Comparison of ENCODE assay signal across 13 cellular contexts in the genomic region with DNA sequence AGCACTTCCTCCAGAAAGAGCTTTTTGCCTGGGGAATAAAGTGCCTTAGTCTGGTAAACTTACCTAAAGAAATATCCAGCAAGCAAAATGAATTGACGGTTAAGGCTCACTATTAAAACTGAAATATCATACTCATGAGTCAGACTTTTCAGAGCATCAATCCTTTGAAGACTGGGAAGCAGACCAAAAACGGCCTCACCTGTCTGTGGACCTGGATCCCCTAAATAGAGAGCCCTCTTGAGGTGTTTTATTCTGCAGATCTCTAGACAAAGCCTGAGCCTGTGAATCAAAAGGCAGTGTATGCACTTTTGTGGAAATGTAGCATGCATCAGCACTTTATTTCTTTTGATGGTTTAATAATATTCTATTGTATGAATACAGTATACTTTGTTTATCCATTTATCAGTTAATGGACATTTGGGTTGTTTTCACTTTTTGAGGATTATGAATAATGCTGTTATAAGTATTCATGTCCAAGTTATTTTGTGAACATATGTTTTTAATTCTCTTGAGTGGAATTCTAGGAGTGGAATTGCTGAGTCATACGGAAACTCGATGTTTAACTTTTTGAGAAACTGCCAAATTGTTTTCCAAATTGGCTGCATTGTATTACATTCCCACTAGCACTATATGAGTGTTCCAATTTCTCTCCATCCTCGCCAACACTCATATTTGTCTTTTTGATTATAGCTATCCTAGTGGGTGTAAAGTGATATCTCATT.
DNase-seq lines count a peak whose midpoint lies in the region; ATAC-seq and TF ChIP-seq lines count a peak whose summit lies in the region.
"Had no signal": no experiment of that assay in that cellular context is flagged by ENCODE, and none has a peak within 500 bp of the region (broad histone marks: within the 10 kb centered on the region; RNA-seq: fewer than 3 reads in every experiment).

No MANE protein-coding gene starts in this region.

- H3K27ac ChIP-seq in foreskin keratinocyte = no peak overlapping the region

- DNase-seq in AG08396 (ENCODE audit: low spot score) = peak; percentile 24
- peak; percentile 52 for DNase-seq in HT-29 (ENCODE audit: low spot score)
- DNase-seq in adipocyte (ENCODE audit: low read depth) = peak; percentile 97
- DNase-seq in foreskin keratinocyte = peak; percentile 41 to 62
- no peak for DNase-seq in sciatic nerve (ENCODE audit: low spot score)
- DNase-seq in effector CD8-positive, alpha-beta T cell (lab: John Stamatoyannopoulos, UW) = no peak
- no peak for DNase-seq in kidney glomerular epithelial cell (lab: John Stamatoyannopoulos, UW)
- DNase-seq: activated naive CD4-positive, alpha-beta T cell; effector CD4-positive, alpha-beta T cell; NCI-H2081 had no signal

- H3K36me3 ChIP-seq in adipocyte (ENCODE audit: control insufficient read depth, insufficient read depth, low read length, severe bottlenecking) = no peaks in the 10 kb centered on the region

- peak overlapping the region; percentile 26 for H3K4me3 ChIP-seq in adipocyte (ENCODE audit: low read length)

- H3K27me3 ChIP-seq in adipocyte (replicated peaks; ENCODE audit: control insufficient read depth, insufficient read depth, low read length) (no peaks in the 10 kb centered on the region), foreskin keratinocyte (no peaks in the 10 kb centered on the region)

- H3K9ac ChIP-seq in adipocyte (ENCODE audit: low read length) = peak overlapping the region; percentile 47

- TF ChIP-seq CTCF in foreskin keratinocyte (conservative IDR thresholded peaks at IDR 0.05) = peak; percentile 47

- intact Hi-C loops in sciatic nerve (cut with DNase I) = no loop called here

- peak; percentile 57 for ATAC-seq in foreskin keratinocyte
- ATAC-seq in HG03342 (IDR thresholded peaks at IDR 0.05; ENCODE audit: unreplicated experiment) = no peak
- no peak for ATAC-seq in sciatic nerve
- ATAC-seq: natural killer cell treated with Interleukin-12 subunit alpha and Interleukin-12 subunit beta and Interleukin-15 and Interleukin-18, amount 100 ng/mL, for 72 hours; stimulated activated effector memory CD8-positive, alpha-beta T cell treated with anti-CD3 and anti-CD28 coated beads, Interleukin-12 subunit alpha, Interleukin-12 subunit beta, amount 100 ng/mL, for 72 hours had no signal

- peaks cover 3% of the 10 kb centered on the region for H3K9me3 ChIP-seq in adipocyte (ENCODE audit: control insufficient read depth, low read length)

- peaks cover 18% of the 10 kb centered on the region for H3K4me1 ChIP-seq in adipocyte (ENCODE audit: control insufficient read depth, insufficient read depth, low read length)
- peaks cover 15% of the 10 kb centered on the region for H3K4me1 ChIP-seq in foreskin keratinocyte

Comparison
In these comparisons a context has a peak if more than half of its experiments do, and no peak if none do; other contexts are left out.
1. DNase-seq: peak in AG08396 (single experiment), HT-29 (single experiment), adipocyte (single experiment) and foreskin keratinocyte (2 of 2); none in sciatic nerve (single experiment), effector CD8-positive, alpha-beta T cell (single experiment) and kidney glomerular epithelial cell (single experiment).